Comparison of ENCODE assay signal across 14 cellular contexts in the genomic region with DNA sequence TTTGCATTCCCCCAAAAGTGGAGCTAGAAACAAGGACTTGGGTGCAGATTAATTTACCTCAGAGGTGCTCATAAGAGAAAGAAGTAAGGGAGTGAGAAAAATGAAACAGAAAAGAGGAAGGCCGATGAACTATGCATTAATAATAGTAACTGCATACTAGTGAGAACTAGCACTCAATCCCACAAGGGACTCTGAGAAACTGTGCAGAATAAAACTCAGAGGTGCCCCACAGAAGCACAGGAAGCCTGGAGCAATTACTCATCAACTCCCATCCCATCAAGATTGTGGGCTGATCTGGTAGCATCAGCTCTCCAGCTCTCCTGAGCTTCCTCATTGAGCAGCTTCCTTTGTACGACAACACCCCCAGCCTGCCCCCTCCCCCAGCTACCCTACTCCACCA.
DNase-seq lines count a peak whose midpoint lies in the region; ATAC-seq and TF ChIP-seq lines count a peak whose summit lies in the region.
"Had no signal": no experiment of that assay in that cellular context is flagged by ENCODE, and none has a peak within 500 bp of the region (broad histone marks: within the 10 kb centered on the region; RNA-seq: fewer than 3 reads in every experiment).

No MANE protein-coding gene starts in this region.

- H3K4me1 ChIP-seq in tibial artery, result peaks cover 0 to 11% (median 0%) of the 10 kb centered on the region in 4 donors
- H3K4me1 ChIP-seq: upper lobe of right lung had no signal

- H3K27me3 ChIP-seq in tibial artery, result no peaks in the 10 kb centered on the region
- H3K27me3 ChIP-seq: ovary, upper lobe of right lung had no signal

- peak; percentile 29 for DNase-seq in ELR (ENCODE audit: low read depth)
- DNase-seq in NOMO-1 treated with DMSO at 0.1 percent for 48 hours (lab: John Stamatoyannopoulos, UW; ENCODE audit: unreplicated experiment), result peak; percentile 71
- no peak for DNase-seq in stimulated activated CD4-positive, alpha-beta T cell treated with anti-CD3 and anti-CD28 coated beads, Interleukin-4, amount 100 ng/mL, for 4 hours
- no peak for DNase-seq in NCI-H510A (lab: John Stamatoyannopoulos, UW)
- DNase-seq in tibial artery, result no peak
- no peak for DNase-seq in NCI-H774 (lab: John Stamatoyannopoulos, UW)
- DNase-seq: activated CD4-positive, alpha-beta T cell treated with anti-CD3 and anti-CD28 coated beads, Interleukin-2, amount 50 U/mL, for 1 hour; activated effector memory CD4-positive, alpha-beta T cell treated with Interleukin-2 at 50 U/mL for 16 hours; midbrain; NCI-H1048; ovary; upper lobe of right lung had no signal

- H3K36me3 ChIP-seq in tibial artery, result peaks cover 22 to 51% (median 41%) of the 10 kb centered on the region in 3 donors
- H3K36me3 ChIP-seq: ovary had no signal

- no peak for TF ChIP-seq CTCF in tibial artery (IDR thresholded peaks at IDR 0.05)

- ATAC-seq in GM19452 (IDR thresholded peaks at IDR 0.05; ENCODE audit: unreplicated experiment), result peak; percentile 58
- peak; percentile 54 for ATAC-seq in HG02973 (IDR thresholded peaks at IDR 0.05; ENCODE audit: unreplicated experiment)
- ATAC-seq: upper lobe of right lung had no signal

- intact Hi-C loops in tibial artery (cut with DNase I; ENCODE audit: low total_unique reads), result no loop called here

- H3K4me3 ChIP-seq in tibial artery, result no peak overlapping the region
- H3K4me3 ChIP-seq: ovary, upper lobe of right lung had no signal

- H3K9me3 ChIP-seq in tibial artery, result no peaks in the 10 kb centered on the region
- H3K9me3 ChIP-seq: ovary, upper lobe of right lung had no signal

- no peak overlapping the region for H3K27ac ChIP-seq in tibial artery
- H3K27ac ChIP-seq: ovary, upper lobe of right lung had no signal

Comparison
In these comparisons a context has a peak if more than half of its experiments do, and no peak if none do; other contexts are left out.
1. DNase-seq: peak in ELR (single experiment) and NOMO-1 treated with DMSO at 0.1 percent for 48 hours (single experiment); none in stimulated activated CD4-positive, alpha-beta T cell treated with anti-CD3 and anti-CD28 coated beads, Interleukin-4, amount 100 ng/mL, for 4 hours (0 of 2), NCI-H510A (single experiment), tibial artery (0 of 2) and NCI-H774 (single experiment).